Comparison of ENCODE assay signal across 12 cellular contexts in genomic region chr20:50281831-50282591, GRCh38.
DNase-seq lines count a peak whose midpoint lies in the region; ATAC-seq and TF ChIP-seq lines count a peak whose summit lies in the region.
"Had no signal": no experiment of that assay in that cellular context is flagged by ENCODE, and none has a peak within 500 bp of the region (broad histone marks: within the 10 kb centered on the region; RNA-seq: fewer than 3 reads in every experiment).

No MANE protein-coding gene starts in this region.

- H3K9me2 ChIP-seq in Loucy (replicated peaks; ENCODE audit: low read depth, low read length): no peaks in the 10 kb centered on the region

- intact Hi-C loops in Right ventricle myocardium superior (cut with DNase I): no loop called here
- intact Hi-C loops in Right ventricle myocardium inferior (cut with DNase I): loop anchor here (5.0 kb wide), 1 partner anchor 180 kb away; no protein-coding TSS in a partner anchor
- intact Hi-C loops in thyroid gland (cut with DNase I): loop anchor here (5.0 kb wide), 1 partner anchor 85 kb away; no protein-coding TSS in a partner anchor
- intact Hi-C loops in ascending aorta (cut with DNase I): no loop called here

- no peaks in the 10 kb centered on the region for H3F3A ChIP-seq in Loucy (ENCODE audit: low read depth)

- H3K36me3 ChIP-seq in Loucy (ENCODE audit: insufficient read depth, low read length) (no peaks in the 10 kb centered on the region), thyroid gland (no peaks in the 10 kb centered on the region), ascending aorta (no peaks in the 10 kb centered on the region)
- H3K36me3 ChIP-seq: BLaER1 treated with 17β-estradiol and CSF1 and Interleukin-3, amounts not matched to agents 10 nM and 100 nM had no signal

- DNase-seq in Right ventricle myocardium superior (peak; percentile 39), Right ventricle myocardium inferior (ENCODE audit: missing footprints) (no peak), epithelial cell of proximal tubule (ENCODE audit: low read depth) (no peak), thyroid gland (no peak), AG08395 (ENCODE audit: low spot score) (no peak), germinal center (ENCODE audit: low spot score) (no peak), ascending aorta (ENCODE audit: low spot score in 2 of 2) (no peak)
- DNase-seq: activated B cell treated with CpG ODN at 0.5 μM for 24 hours, NCI-H2081 treated with DMSO at 0.1 percent for 48 hours had no signal

- no peaks in the 10 kb centered on the region for H3K79me2 ChIP-seq in Loucy (ENCODE audit: insufficient read depth, low read length)

- no peak overlapping the region for H2AFZ ChIP-seq in Loucy (ENCODE audit: low read length)

- 80 to 81% methylated on average over 14 of the region's 22 CpGs for WGBS in thyroid gland, 2 donors

- peaks cover 6% of the 10 kb centered on the region for H3K4me1 ChIP-seq in Loucy (ENCODE audit: insufficient read depth, low read length, poor library complexity, severe bottlenecking)
- peaks cover 60 to 68% of the 10 kb centered on the region in 2 donors for H3K4me1 ChIP-seq in thyroid gland
- H3K4me1 ChIP-seq in ascending aorta: peaks cover 10 to 28% of the 10 kb centered on the region in 2 donors

- TF ChIP-seq CTCF in Loucy (conservative IDR thresholded peaks at IDR 0.05; ENCODE audit: low read length) (peak; percentile 57), epithelial cell of proximal tubule (conservative IDR thresholded peaks at IDR 0.05; ENCODE audit: low read depth, low read length) (peak; percentile 19), thyroid gland (IDR thresholded peaks at IDR 0.05) (no peak), ascending aorta (IDR thresholded peaks at IDR 0.05) (no peak)

- H4K20me1 ChIP-seq in Loucy (ENCODE audit: insufficient read depth, low read length, poor library complexity, severe bottlenecking): no peaks in the 10 kb centered on the region

- no peak for TF ChIP-seq POLR2A in thyroid gland (IDR thresholded peaks at IDR 0.05)

- ATAC-seq in Right ventricle myocardium superior (ENCODE audit: poor library complexity) (no peak), Right ventricle myocardium inferior (no peak)

- no peaks in the 10 kb centered on the region for H3K9me3 ChIP-seq in Loucy (ENCODE audit: insufficient read depth, low read depth, low read length)
- no peaks in the 10 kb centered on the region for H3K9me3 ChIP-seq in thyroid gland
- no peaks in the 10 kb centered on the region for H3K9me3 ChIP-seq in ascending aorta
- H3K9me3 ChIP-seq: BLaER1 treated with 17β-estradiol and CSF1 and Interleukin-3, amounts not matched to agents 10 nM and 100 nM had no signal

- H3K9ac ChIP-seq in Loucy (ENCODE audit: low read depth, low read length, poor library complexity, severe bottlenecking): no peak overlapping the region

- no peak overlapping the region for H3K4me2 ChIP-seq in Loucy (ENCODE audit: low read depth, low read length, poor library complexity, severe bottlenecking)

- H3K4me3 ChIP-seq in Loucy (ENCODE audit: low read length, poor library complexity, severe bottlenecking) (no peak overlapping the region), epithelial cell of proximal tubule (ENCODE audit: low read depth, low read length) (no peak overlapping the region), thyroid gland (replicated peaks in 1 of 3) (no peak overlapping the region), ascending aorta (no peak overlapping the region)
- H3K4me3 ChIP-seq: BLaER1 treated with 17β-estradiol and CSF1 and Interleukin-3, amounts not matched to agents 10 nM and 100 nM; lung had no signal

- peak overlapping the region in 2 of 3 donors; percentile 34 to 99 for H3K27ac ChIP-seq in thyroid gland
- no peak overlapping the region for H3K27ac ChIP-seq in ascending aorta

- no peaks in the 10 kb centered on the region for H3K27me3 ChIP-seq in Loucy (ENCODE audit: insufficient read depth, low read length, poor library complexity, severe bottlenecking)
- no peaks in the 10 kb centered on the region for H3K27me3 ChIP-seq in thyroid gland
- no peaks in the 10 kb centered on the region for H3K27me3 ChIP-seq in ascending aorta

Comparison
In these comparisons a context has a peak if more than half of its experiments do, and no peak if none do; other contexts are left out.
1. intact Hi-C loops: an anchor here in Right ventricle myocardium inferior (5.0 kb wide) and thyroid gland (5.0 kb wide); none called in Right ventricle myocardium superior and ascending aorta.
2. CTCF ChIP-seq: peak in Loucy (single experiment) and epithelial cell of proximal tubule (single experiment); none in thyroid gland (0 of 6) and ascending aorta (0 of 3).
3. H3K27ac ChIP-seq: peak in thyroid gland (2 of 3); none in ascending aorta (0 of 2).